In genomic region chr2:68158134-68158447, GRCh38 we compare ENCODE assay signal across 8 cellular contexts. TPM values are rescaled to one million over a fixed set of nuclear protein-coding genes. Genes with fewer than 3 reads are reported as not detected.
DNase-seq lines count a peak whose midpoint lies in the region; ATAC-seq and TF ChIP-seq lines count a peak whose summit lies in the region.

No MANE protein-coding gene starts in this region.

- peak overlapping the region; percentile 86 for H3K9ac ChIP-seq in HUES64 (ENCODE audit: low read depth, low read length)

- POLR2A ChIA-PET in AG04449 (lab: Yijun Ruan, JAX) = interaction anchor here (0.8 kb wide), 1 partner anchor 94 kb away, joined by 3 read pairs; the partner anchor contains the start of gene PPP3R1

- ATAC-seq in naive B cell (ENCODE audit: low read depth in 2 of 2) (peak; percentile 34 to 40), HG03378 (IDR thresholded peaks at IDR 0.05; ENCODE audit: unreplicated experiment) (no peak), HG02798 (IDR thresholded peaks at IDR 0.05; ENCODE audit: poor library complexity, unreplicated experiment) (no peak)

- H3K36me3 Mint-ChIP-seq in chondrocyte (ENCODE audit: low read depth) (peaks cover 16% of the 10 kb centered on the region), naive B cell (peaks cover 16 to 17% of the 10 kb centered on the region in 2 donors)

- H3K4me3 ChIP-seq in AG04449 (ENCODE audit: low read depth, low read length) = peak overlapping the region; percentile 96
- H3K4me3 ChIP-seq in HUES64 (ENCODE audit: low read length) = peak overlapping the region; percentile 85

- H3K27ac Mint-ChIP-seq in chondrocyte (ENCODE audit: unreplicated experiment) = peak overlapping the region; percentile 100
- peak overlapping the region; percentile 98 to 100 (median 100) for H3K27ac Mint-ChIP-seq in naive B cell

- peaks cover 30% of the 10 kb centered on the region for H3K4me1 Mint-ChIP-seq in chondrocyte (ENCODE audit: low read depth)
- H3K4me1 Mint-ChIP-seq in naive B cell = peaks cover 28 to 54% (median 31%) of the 10 kb centered on the region in 3 donors

- TF ChIP-seq CTCF in AG04449 (IDR thresholded peaks at IDR 0.05; ENCODE audit: insufficient read depth, low read length, missing control alignments) = no peak
- no peak for TF ChIP-seq CTCF in chondrocyte (IDR thresholded peaks at IDR 0.05)

- no peak for DNase-seq in AG04449 (ENCODE audit: low read depth, low spot score)
- no peak for DNase-seq in chondrocyte (ENCODE audit: low spot score)
- no peak for DNase-seq in naive B cell
- no peak for DNase-seq in MV-4-11 (lab: John Stamatoyannopoulos, UW)
- DNase-seq in NCI-H2171 (lab: John Stamatoyannopoulos, UW) = no peak

- H3K4me3 Mint-ChIP-seq in chondrocyte (ENCODE audit: unreplicated experiment) (peak overlapping the region; percentile 97), naive B cell (peak overlapping the region; percentile 92 to 100 (median 98))

- H3K27ac ChIP-seq in HUES64 (ENCODE audit: low read depth, low read length) = peak overlapping the region; percentile 84

- H3K4me1 ChIP-seq in HUES64 (ENCODE audit: insufficient read depth, low read length) = peaks cover 8% of the 10 kb centered on the region; the same call in 1 of the 2 replicates

- CTCF ChIA-PET in AG04449 (lab: Yijun Ruan, JAX) = interaction anchor here (0.7 to 2.0 kb wide), 5 partner anchors 13 to 125 kb away, joined by 3 to 5 read pairs (median 3); no protein-coding TSS in a partner anchor

- H3K9me3 ChIP-seq in HUES64 (ENCODE audit: insufficient read depth, low read depth, low read length) = no peaks in the 10 kb centered on the region

- H3K27me3 ChIP-seq in HUES64 (ENCODE audit: insufficient read depth, low read length) = no peaks in the 10 kb centered on the region

- H3K9me3 Mint-ChIP-seq in chondrocyte (ENCODE audit: low read depth) = no peaks in the 10 kb centered on the region
- no peaks in the 10 kb centered on the region for H3K9me3 Mint-ChIP-seq in naive B cell

- peaks cover 41% of the 10 kb centered on the region for H3K36me3 ChIP-seq in HUES64 (ENCODE audit: insufficient read depth, low read length)

- WGBS in HUES64 = 0% methylated on average over 6 of the region's 7 CpGs

- H3K27me3 Mint-ChIP-seq in chondrocyte (ENCODE audit: low read depth) (no peaks in the 10 kb centered on the region), naive B cell (no peaks in the 10 kb centered on the region)

RNA-seq across cellular contexts. Expression of gene PNO1, which starts 0.4 kb away (rescaled TPM):
- polyA plus RNA-seq in HUES64 (2013, experiment 1 of 2) = 35.5 TPM
- 32.7 TPM for polyA plus RNA-seq in HUES64 (2013, experiment 2 of 2)
- 11.5 to 20.7 TPM (median 12.0 TPM) in 3 replicates for total RNA-seq in chondrocyte
- 10 to 100 TPM; 17.2 to 33.2 (median 19.5) TPM for polyA plus RNA-seq in naive B cell (ENCODE audit: low read depth in 6 of 6)

Comparison
In these comparisons a context has a peak if more than half of its experiments do, and no peak if none do; other contexts are left out.
1. ATAC-seq: peak in naive B cell (2 of 2); none in HG03378 (single experiment) and HG02798 (single experiment).